In genomic region chr16:50646345-50646744, GRCh38 we compare ENCODE assay signal across 23 cellular contexts. TPM values are rescaled to one million over a fixed set of nuclear protein-coding genes. Genes with fewer than 3 reads are reported as not detected.
DNase-seq lines count a peak whose midpoint lies in the region; ATAC-seq and TF ChIP-seq lines count a peak whose summit lies in the region.
"Had no signal": no experiment of that assay in that cellular context is flagged by ENCODE, and none has a peak within 500 bp of the region (broad histone marks: within the 10 kb centered on the region; RNA-seq: fewer than 3 reads in every experiment).

No MANE protein-coding gene starts in this region.

- H3K18ac ChIP-seq in neuronal stem cell (ENCODE audit: low read length) = peak overlapping the region; percentile 77

- no peak for TF ChIP-seq POLR2A in tibial nerve (IDR thresholded peaks at IDR 0.05)

- TF ChIP-seq CTCF in brain (conservative IDR thresholded peaks at IDR 0.05) = no peak
- TF ChIP-seq CTCF in endodermal cell (conservative IDR thresholded peaks at IDR 0.05) = no peak
- no peak for TF ChIP-seq CTCF in mesothelial cell of epicardium (IDR thresholded peaks at IDR 0.05; ENCODE audit: unreplicated experiment)
- TF ChIP-seq CTCF in brain microvascular endothelial cell (IDR thresholded peaks at IDR 0.05; ENCODE audit: low read depth, low read length, missing control alignments) = no peak
- no peak for TF ChIP-seq CTCF in tibial nerve (IDR thresholded peaks at IDR 0.05)

- no peaks in the 10 kb centered on the region for H3K36me3 ChIP-seq in endodermal cell (ENCODE audit: control insufficient read depth, insufficient read depth, low read length)
- no peaks in the 10 kb centered on the region for H3K36me3 ChIP-seq in neuronal stem cell (replicated peaks in 1 of 2; ENCODE audit: control insufficient read depth in 2 of 2, insufficient read depth in 2 of 2, low read length in 2 of 2)
- H3K36me3 ChIP-seq in brain microvascular endothelial cell (replicated peaks) = no peaks in the 10 kb centered on the region
- H3K36me3 ChIP-seq in tibial nerve = peaks cover 0 to 4% (median 0%) of the 10 kb centered on the region in 3 donors
- H3K36me3 ChIP-seq: HAP-1 had no signal

- H3K9me3 Mint-ChIP-seq in brain (no peaks in the 10 kb centered on the region), endodermal cell (no peaks in the 10 kb centered on the region), mesothelial cell of epicardium (no peaks in the 10 kb centered on the region)
- H3K9me3 Mint-ChIP-seq: CD4-positive, alpha-beta memory T cell; HFFc6 had no signal

- no peak overlapping the region for H4K8ac ChIP-seq in neuronal stem cell (ENCODE audit: low read depth, low read length)

- no peak overlapping the region for H3K23ac ChIP-seq in neuronal stem cell (ENCODE audit: low read depth, low read length, poor library complexity)

- peak overlapping the region; percentile 41 for H2AK5ac ChIP-seq in neuronal stem cell (ENCODE audit: low read depth, low read length)

- no peak overlapping the region for H2BK120ac ChIP-seq in neuronal stem cell (ENCODE audit: low read depth, low read length)

- ATAC-seq in GM19397 (IDR thresholded peaks at IDR 0.05; ENCODE audit: unreplicated experiment) = no peak

- no peak overlapping the region for H2BK5ac ChIP-seq in neuronal stem cell (ENCODE audit: low read length)

- H3K36me3 Mint-ChIP-seq in brain (peaks cover 5% of the 10 kb centered on the region), endodermal cell (ENCODE audit: low read depth) (no peaks in the 10 kb centered on the region), mesothelial cell of epicardium (peaks cover 12% of the 10 kb centered on the region)

- H4K91ac ChIP-seq in neuronal stem cell (ENCODE audit: low read depth, low read length, poor library complexity) = no peak overlapping the region

- H3K27me3 Mint-ChIP-seq in brain (peaks cover 11% of the 10 kb centered on the region), endodermal cell (ENCODE audit: insufficient read depth) (peaks cover 1% of the 10 kb centered on the region), mesothelial cell of epicardium (ENCODE audit: low read depth) (no peaks in the 10 kb centered on the region)

- H3K4me3 Mint-ChIP-seq in brain = peak overlapping the region in 1 of 5 experiments; percentile 23
- H3K4me3 Mint-ChIP-seq in endodermal cell = no peak overlapping the region
- H3K4me3 Mint-ChIP-seq in mesothelial cell of epicardium = no peak overlapping the region
- H3K4me3 Mint-ChIP-seq: CD4-positive, alpha-beta memory T cell; HFFc6 had no signal

- DNase-seq in endodermal cell = no peak
- DNase-seq in mesothelial cell of epicardium (ENCODE audit: low spot score in 2 of 2, unreplicated experiment in 2 of 2) = no peak
- no peak for DNase-seq in neuronal stem cell (ENCODE audit: low spot score)
- no peak for DNase-seq in brain microvascular endothelial cell
- no peak for DNase-seq in tibial nerve (ENCODE audit: low spot score in 2 of 2)
- no peak for DNase-seq in stimulated activated CD4-positive, alpha-beta T cell treated with anti-CD3 and anti-CD28 coated beads, Interleukin-1b, Interleukin-23, amount 100 ng/mL, for 48 hours
- DNase-seq: C1 segment of cervical spinal cord; Calu3; CD4-positive, alpha-beta memory T cell; COR-L47; DMS53; DMS79 treated with DMSO at 0.1 percent for 48 hours; GF-D8; GM23248; HFFc6 had no signal

- H3K4me1 Mint-ChIP-seq in brain (peaks cover 27% of the 10 kb centered on the region), endodermal cell (peaks cover 11% of the 10 kb centered on the region), mesothelial cell of epicardium (peaks cover 25% of the 10 kb centered on the region)

- H3K27ac ChIP-seq in endodermal cell (ENCODE audit: low read depth, low read length) (peak overlapping the region; percentile 12), neuronal stem cell (replicated peaks; ENCODE audit: low read length) (no peak overlapping the region), brain microvascular endothelial cell (no peak overlapping the region), tibial nerve (no peak overlapping the region)
- H3K27ac ChIP-seq: GM23248 had no signal

- H3K9me3 ChIP-seq in endodermal cell (ENCODE audit: control insufficient read depth, low read length) = no peaks in the 10 kb centered on the region
- H3K9me3 ChIP-seq in neuronal stem cell (replicated peaks in 1 of 2; ENCODE audit: control insufficient read depth in 2 of 2, insufficient read depth in 1 of 2, low read depth in 1 of 2, low read length in 2 of 2) = no peaks in the 10 kb centered on the region
- H3K9me3 ChIP-seq in tibial nerve = no peaks in the 10 kb centered on the region
- H3K9me3 ChIP-seq: HAP-1 had no signal

- peak overlapping the region in 4 of 5 experiments; percentile 15 to 76 (median 76) for H3K27ac Mint-ChIP-seq in brain
- H3K27ac Mint-ChIP-seq in endodermal cell = no peak overlapping the region
- peak overlapping the region; percentile 17 for H3K27ac Mint-ChIP-seq in mesothelial cell of epicardium
- H3K27ac Mint-ChIP-seq: HFFc6 had no signal

- H3K79me1 ChIP-seq in neuronal stem cell (ENCODE audit: low read depth, low read length) = no peaks in the 10 kb centered on the region

- H3K4me1 ChIP-seq in endodermal cell (ENCODE audit: control insufficient read depth, insufficient read depth, low read length) (no peaks in the 10 kb centered on the region), neuronal stem cell (ENCODE audit: control insufficient read depth in 2 of 2, insufficient read depth in 1 of 2, low read depth in 1 of 2, low read length in 2 of 2) (peaks cover 9 to 10% of the 10 kb centered on the region in 2 donors), tibial nerve (peaks cover 0 to 5% (median 0%) of the 10 kb centered on the region in 4 donors)
- H3K4me1 ChIP-seq: HAP-1 had no signal

- H2BK15ac ChIP-seq in neuronal stem cell (ENCODE audit: low read length) = no peak overlapping the region

- 89 to 92% methylated on average over 4 to 8 of the region's 8 CpGs for WGBS in endodermal cell (ENCODE audit: insufficient coverage in 1 of 2, insufficient read length in 1 of 2), 2 experiments
- WGBS in neuronal stem cell (ENCODE audit: extremely low coverage in 2 of 2, insufficient read length in 2 of 2, insufficient replicate concordance in 1 of 2), 2 donors = no CpG with 5 or more reads among the region's 8 CpGs
- WGBS in tibial nerve, 2 donors = 59 to 64% methylated on average over 8 of the region's 8 CpGs

- H3K4me2 ChIP-seq in neuronal stem cell (ENCODE audit: insufficient read depth, low read length, poor library complexity, severe bottlenecking) = no peak overlapping the region

- TF ChIP-seq EP300 in tibial nerve (IDR thresholded peaks at IDR 0.05) = no peak

- H3K4me3 ChIP-seq in endodermal cell (ENCODE audit: low read length) (no peak overlapping the region), neuronal stem cell (ENCODE audit: low read length in 2 of 2) (no peak overlapping the region), brain microvascular endothelial cell (ENCODE audit: low read depth, low read length) (no peak overlapping the region), tibial nerve (no peak overlapping the region)
- H3K4me3 ChIP-seq: GM23248, HAP-1 had no signal

- no peak overlapping the region for H3K4ac ChIP-seq in neuronal stem cell (ENCODE audit: low read length)

- no peak overlapping the region for H3K14ac ChIP-seq in neuronal stem cell (ENCODE audit: low read length)

- H3K9ac ChIP-seq in endodermal cell (ENCODE audit: extremely low read depth, low read length, poor library complexity, severe bottlenecking) (no peak overlapping the region), neuronal stem cell (ENCODE audit: low read depth, low read length, poor library complexity) (peak overlapping the region; percentile 9)
- H3K9ac ChIP-seq: GM23248 had no signal

- peak overlapping the region; percentile 80 for H2AFZ ChIP-seq in neuronal stem cell (ENCODE audit: low read length)
- H2AFZ ChIP-seq: GM23248 had no signal

- H3K27me3 ChIP-seq in endodermal cell (ENCODE audit: control insufficient read depth, insufficient read depth, low read length, poor library complexity, severe bottlenecking) (no peaks in the 10 kb centered on the region), neuronal stem cell (ENCODE audit: control insufficient read depth in 3 of 3, insufficient read depth in 3 of 3, low read depth in 1 of 3, low read length in 3 of 3) (no peaks in the 10 kb centered on the region), brain microvascular endothelial cell (replicated peaks) (no peaks in the 10 kb centered on the region), tibial nerve (no peaks in the 10 kb centered on the region)

- H2BK12ac ChIP-seq in neuronal stem cell (ENCODE audit: low read length) = no peak overlapping the region

- in situ Hi-C loops in brain microvascular endothelial cell (cut with HindIII; ENCODE audit: low pct_ligation_motif_present, low sequenced_read_pairs) = no loop called here

RNA-seq across cellular contexts. Expression of gene SNX20, which starts 34.8 kb away (rescaled TPM):
- 0.14 TPM for polyA plus RNA-seq in brain (ENCODE audit: insufficient read depth, low read depth, low replicate concordance)
- total RNA-seq in endodermal cell = not detected
- polyA plus RNA-seq in endodermal cell (2013, experiment 1 of 2) = not detected
- not detected for polyA plus RNA-seq in endodermal cell (2013, experiment 2 of 2)
- total RNA-seq in mesothelial cell of epicardium = not detected in 3 replicates
- not detected for polyA plus RNA-seq in neuronal stem cell (2013, experiment 1 of 2)
- polyA plus RNA-seq in neuronal stem cell (2013, experiment 2 of 2) = not detected
- 1 to 10 TPM; 1.7 to 5.1 (median 2.3) TPM for total RNA-seq in tibial nerve
- total RNA-seq: A172, A673, Calu3, Daoy, G401, GM23248, HFFc6 had no signal
- polyA plus RNA-seq: BJ, GM23248 had no signal

RNA-seq across cellular contexts. Expression of gene NOD2, which starts 47.1 kb away (rescaled TPM):
- polyA plus RNA-seq in brain (ENCODE audit: insufficient read depth, low read depth, low replicate concordance) = not detected
- total RNA-seq in endodermal cell (under 1 TPM; 0.33 to 0.42 TPM), mesothelial cell of epicardium (0.52 to 0.63 TPM (median 0.58 TPM) in 3 replicates), tibial nerve (10 to 100 TPM in 1 of 4 donors, 1 to 10 TPM in 3; 1.3 to 10.2 (median 2.7) TPM)
- polyA plus RNA-seq in endodermal cell (2013, experiment 1 of 2) = 0.21 TPM
- 0.12 TPM for polyA plus RNA-seq in endodermal cell (2013, experiment 2 of 2)
- 0.14 TPM for polyA plus RNA-seq in neuronal stem cell (2013, experiment 1 of 2)
- 0.06 TPM for polyA plus RNA-seq in neuronal stem cell (2013, experiment 2 of 2)
- total RNA-seq: A172, A673, G401, GM23248, HFFc6 had no signal
- polyA plus RNA-seq: BJ, GM23248 had no signal
